In genomic region chrX:121110536-121110935, GRCh38 we compare ENCODE assay signal across 38 cellular contexts.
"Had no signal": no experiment of that assay in that cellular context is flagged by ENCODE, and none has a peak within 500 bp of the region (broad histone marks: within the 10 kb centered on the region; RNA-seq: fewer than 3 reads in every experiment).

No MANE protein-coding gene starts in this region.

- ATAC-seq: activated CD8-positive, alpha-beta T cell treated with anti-CD3 and anti-CD28 coated beads for 36 hours; activated naive CD4-positive, alpha-beta T cell treated with anti-CD3 and anti-CD28 coated beads, Interleukin-2, amount 50 U/mL, for 72 hours; activated T-cell treated with anti-CD3 and anti-CD28 coated beads, Interleukin-2, amount 50 U/mL, for 4 hours; activated T-cell treated with anti-CD3 and anti-CD28 coated beads, Interleukin-2, amount 50 U/mL, for 72 hours; activated T-helper 17 cell treated with anti-CD3 and anti-CD28 coated beads, Interleukin-2, amount 50 U/mL, for 72 hours had no signal

- H3K27me3 Mint-ChIP-seq: activated B cell treated with CpG ODN at 0.5 μM for 24 hours; activated CD4-positive, alpha-beta memory T cell treated with anti-CD3 and anti-CD28 coated beads for 36 hours; activated CD4-positive, alpha-beta T cell treated with anti-CD3 and anti-CD28 coated beads, Interleukin-2, amount 10 ng/mL, durations not matched to agents 24 days and 14 days; activated CD8-positive, alpha-beta T cell treated with anti-CD3 and anti-CD28 coated beads for 36 hours; activated naive CD8-positive, alpha-beta T cell treated with anti-CD3 and anti-CD28 coated beads for 36 hours; activated T-helper 17 cell treated with anti-CD3 and anti-CD28 coated beads, Interleukin-2, amount 50 U/mL, for 72 hours; brain; central memory CD8-positive, alpha-beta T cell had no signal

- FAIRE-seq: bronchial epithelial cell, TTC549 had no signal

- H3K27me3 ChIP-seq: adrenal gland, cardiac muscle cell had no signal

- H3K27ac Mint-ChIP-seq: activated B cell treated with CpG ODN at 0.5 μM for 24 hours; activated CD4-positive, alpha-beta memory T cell treated with anti-CD3 and anti-CD28 coated beads for 36 hours; activated CD4-positive, alpha-beta T cell treated with anti-CD3 and anti-CD28 coated beads, Interleukin-2, amount 10 ng/mL, durations not matched to agents 24 days and 14 days; activated CD8-positive, alpha-beta T cell treated with anti-CD3 and anti-CD28 coated beads for 36 hours; activated naive CD4-positive, alpha-beta T cell treated with anti-CD3 and anti-CD28 coated beads for 36 hours; activated naive CD4-positive, alpha-beta T cell treated with anti-CD3 and anti-CD28 coated beads, Interleukin-2, amount 50 U/mL, for 72 hours; activated naive CD8-positive, alpha-beta T cell treated with anti-CD3 and anti-CD28 coated beads for 36 hours; activated T-cell treated with anti-CD3 and anti-CD28 coated beads, Interleukin-2, amount 50 U/mL, for 72 hours; activated T-helper 1 cell treated with anti-CD3 and anti-CD28 coated beads, Interleukin-12 subunit alpha, Interleukin-12 subunit beta, Interleukin-2, Interleukin-4 antibody, amounts not matched to agents 30 ng/mL and 10 ng/mL and 1 ng/mL, durations not matched to agents 14 hours and 24 hours and 36 hours; activated T-helper 17 cell treated with anti-CD3 and anti-CD28 coated beads, Interleukin-2, amount 50 U/mL, for 72 hours; brain; T-helper 1 cell treated with Interleukin-12 subunit alpha and Interleukin-12 subunit beta and Interleukin-4 antibody, amounts not matched to agents 30 μg/mL and 1 μg/mL, for 36 hours; T-helper 2 cell treated with Interferon-gamma antibody and Interleukin-4, amounts not matched to agents 5 μg/mL and 100 μg/mL, for 36 hours had no signal

- H3K9me3 Mint-ChIP-seq: activated B cell treated with CpG ODN at 0.5 μM for 24 hours; activated CD4-positive, alpha-beta memory T cell treated with anti-CD3 and anti-CD28 coated beads for 36 hours; activated CD8-positive, alpha-beta T cell treated with anti-CD3 and anti-CD28 coated beads for 36 hours; activated naive CD4-positive, alpha-beta T cell treated with anti-CD3 and anti-CD28 coated beads for 36 hours; activated naive CD4-positive, alpha-beta T cell treated with anti-CD3 and anti-CD28 coated beads, Interleukin-2, amount 50 U/mL, for 72 hours; activated naive CD8-positive, alpha-beta T cell treated with anti-CD3 and anti-CD28 coated beads for 36 hours; activated T-cell treated with anti-CD3 and anti-CD28 coated beads, Interleukin-2, amount 50 U/mL, for 4 hours; activated T-cell treated with anti-CD3 and anti-CD28 coated beads, Interleukin-2, amount 50 U/mL, for 72 hours; activated T-helper 1 cell treated with anti-CD3 and anti-CD28 coated beads, Interleukin-12 subunit alpha, Interleukin-12 subunit beta, Interleukin-2, Interleukin-4 antibody, amounts not matched to agents 30 ng/mL and 10 ng/mL and 1 ng/mL, durations not matched to agents 14 hours and 24 hours and 36 hours; activated T-helper 17 cell treated with anti-CD3 and anti-CD28 coated beads, Interleukin-2, amount 50 U/mL, for 72 hours; central memory CD8-positive, alpha-beta T cell; T-helper 1 cell treated with Interleukin-12 subunit alpha and Interleukin-12 subunit beta and Interleukin-4 antibody, amounts not matched to agents 30 μg/mL and 1 μg/mL, for 36 hours; T-helper 2 cell treated with Interferon-gamma antibody and Interleukin-4, amounts not matched to agents 5 μg/mL and 100 μg/mL, for 36 hours had no signal

- H3K4me1 Mint-ChIP-seq: activated B cell treated with CpG ODN at 0.5 μM for 24 hours; activated CD4-positive, alpha-beta T cell treated with anti-CD3 and anti-CD28 coated beads, Interleukin-2, amount 10 ng/mL, durations not matched to agents 24 days and 14 days; activated naive CD8-positive, alpha-beta T cell treated with anti-CD3 and anti-CD28 coated beads for 36 hours; activated T-helper 17 cell treated with anti-CD3 and anti-CD28 coated beads, Interleukin-2, amount 50 U/mL, for 72 hours; brain; central memory CD8-positive, alpha-beta T cell had no signal

- H3K4me1 ChIP-seq: adrenal gland had no signal

- DNase-seq: activated B cell treated with CpG ODN at 0.5 μM for 24 hours; activated CD4-positive, alpha-beta memory T cell treated with anti-CD3 and anti-CD28 coated beads for 36 hours; activated CD4-positive, alpha-beta T cell treated with anti-CD3 and anti-CD28 coated beads for 4 hours; activated CD4-positive, alpha-beta T cell treated with anti-CD3 and anti-CD28 coated beads, Interleukin-2, amount 10 ng/mL, durations not matched to agents 24 days and 14 days; activated CD4-positive, alpha-beta T cell treated with anti-CD3 and anti-CD28 coated beads, Interleukin-2, amount 50 U/mL, for 1 hour; activated CD4-positive, alpha-beta T cell treated with anti-CD3 and anti-CD28 coated beads, Interleukin-2, amount 50 U/mL, for 4 hours; activated CD4-positive, CD25-positive, alpha-beta regulatory T cell treated with anti-CD3 and anti-CD28 coated beads, Interleukin-2, amount 50 U/mL, for 72 hours; activated CD8-positive, alpha-beta memory T cell treated with anti-CD3 and anti-CD28 coated beads, Interleukin-2, amount 50 U/mL, for 4 hours; activated CD8-positive, alpha-beta T cell treated with anti-CD3 and anti-CD28 coated beads for 36 hours; activated effector memory CD4-positive, alpha-beta T cell treated with anti-CD3 and anti-CD28 coated beads, Interleukin-2, amount 50 U/mL, for 16 hours; activated gamma-delta T cell treated with Interleukin-2 at 50 U/mL for 16 hours; activated naive CD4-positive, alpha-beta T cell; activated naive CD4-positive, alpha-beta T cell treated with anti-CD3 and anti-CD28 coated beads for 36 hours; activated naive CD4-positive, alpha-beta T cell treated with anti-CD3 and anti-CD28 coated beads, Interleukin-2, amount 50 U/mL, for 16 hours; activated naive CD8-positive, alpha-beta T cell treated with anti-CD3 and anti-CD28 coated beads for 36 hours; activated T-cell treated with anti-CD3 and anti-CD28 coated beads for 4 hours; activated T-cell treated with anti-CD3 and anti-CD28 coated beads, Interleukin-2, amount 50 U/mL, for 1 hour; activated T-cell treated with anti-CD3 and anti-CD28 coated beads, Interleukin-2, amount 50 U/mL, for 4 hours; activated T-cell treated with anti-CD3 and anti-CD28 coated beads, Interleukin-2, amount 50 U/mL, for 72 hours; adrenal gland; amniotic stem cell; aorta; caudate nucleus; cerebellar nuclear complex; T-helper 1 cell; T-helper 2 cell; T-helper 9 cell had no signal

- H3K4me3 ChIP-seq: adrenal gland, cardiac muscle cell had no signal

- H3K27ac ChIP-seq: adrenal gland, cardiac muscle cell, VCaP had no signal

- H3K36me3 ChIP-seq: adrenal gland, cardiac muscle cell had no signal

- H3K36me3 Mint-ChIP-seq: activated CD4-positive, alpha-beta memory T cell treated with anti-CD3 and anti-CD28 coated beads for 36 hours; activated naive CD4-positive, alpha-beta T cell treated with anti-CD3 and anti-CD28 coated beads, Interleukin-2, amount 50 U/mL, for 72 hours; activated naive CD8-positive, alpha-beta T cell treated with anti-CD3 and anti-CD28 coated beads for 36 hours; brain had no signal

- H3K4me3 Mint-ChIP-seq: activated B cell treated with CpG ODN at 0.5 μM for 24 hours; activated CD4-positive, alpha-beta memory T cell treated with anti-CD3 and anti-CD28 coated beads for 36 hours; activated CD4-positive, alpha-beta T cell treated with anti-CD3 and anti-CD28 coated beads, Interleukin-2, amount 10 ng/mL, durations not matched to agents 24 days and 14 days; activated CD8-positive, alpha-beta T cell treated with anti-CD3 and anti-CD28 coated beads for 36 hours; activated naive CD4-positive, alpha-beta T cell treated with anti-CD3 and anti-CD28 coated beads for 36 hours; activated naive CD8-positive, alpha-beta T cell treated with anti-CD3 and anti-CD28 coated beads for 36 hours; activated T-cell treated with anti-CD3 and anti-CD28 coated beads, Interleukin-2, amount 50 U/mL, for 4 hours; activated T-cell treated with anti-CD3 and anti-CD28 coated beads, Interleukin-2, amount 50 U/mL, for 72 hours; activated T-helper 1 cell treated with anti-CD3 and anti-CD28 coated beads, Interleukin-12 subunit alpha, Interleukin-12 subunit beta, Interleukin-2, Interleukin-4 antibody, amounts not matched to agents 30 ng/mL and 10 ng/mL and 1 ng/mL, durations not matched to agents 14 hours and 24 hours and 36 hours; activated T-helper 17 cell treated with anti-CD3 and anti-CD28 coated beads, Interleukin-2, amount 50 U/mL, for 72 hours; brain; central memory CD8-positive, alpha-beta T cell; T-helper 1 cell treated with Interleukin-12 subunit alpha and Interleukin-12 subunit beta and Interleukin-4 antibody, amounts not matched to agents 30 μg/mL and 1 μg/mL, for 36 hours; T-helper 2 cell treated with Interferon-gamma antibody and Interleukin-4, amounts not matched to agents 5 μg/mL and 100 μg/mL, for 36 hours had no signal

- H3K9me3 ChIP-seq: adrenal gland had no signal
